ENCODE assay signal across 1 cellular context in the genomic region with DNA sequence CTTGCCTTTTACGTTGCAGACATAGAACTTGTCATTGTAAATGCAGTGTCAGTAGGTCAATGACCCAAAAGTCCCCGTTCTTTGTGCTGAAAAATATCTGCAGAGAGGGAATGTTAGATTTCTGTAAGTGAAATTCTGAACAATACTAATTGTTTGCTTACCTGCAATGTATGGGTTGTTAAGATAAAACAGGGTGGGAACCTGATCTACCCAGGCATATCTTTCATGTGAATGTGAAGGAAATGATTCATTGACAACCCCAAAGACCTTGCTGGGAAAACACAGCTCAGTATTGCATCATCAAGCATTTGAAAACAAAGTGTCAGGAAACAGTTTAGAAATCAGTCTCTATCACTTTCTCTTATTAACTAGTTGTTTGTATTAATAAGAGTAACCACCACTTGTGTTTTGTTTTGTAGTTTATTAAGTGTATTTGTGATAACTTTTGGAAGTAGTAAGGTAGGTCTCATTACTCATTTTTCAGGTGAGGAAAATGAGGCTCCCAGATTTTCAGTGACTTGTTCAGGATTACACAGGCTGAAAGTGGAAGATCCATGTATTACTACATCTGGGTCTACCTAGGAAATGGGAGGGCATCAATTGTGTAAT.
TF ChIP-seq lines count a peak whose summit lies in the region.

No MANE protein-coding gene starts in this region.

TF ChIP-seq in K562, 482 proteins besides CTCF, POLR2A, EP300 and RAD21 (continued from another document and continues in another):
- TF ChIP-seq PRDM10 (IDR thresholded peaks at IDR 0.05; ENCODE audit: partially characterized antibody) (no peak), FOXK2 (conservative IDR thresholded peaks at IDR 0.05 in 1 of 2, IDR thresholded peaks at IDR 0.05 in 1 of 2; ENCODE audit: low read depth in 2 of 2) (peak; percentile 64 to 75; a peak in 3 of 4 replicates), SMAD4 (CRISPR knock-in tag; conservative IDR thresholded peaks at IDR 0.05) (peak; percentile 69; the same call in 1 of the 2 replicates), NFIC (IDR thresholded peaks at IDR 0.05) (peak; percentile 64), CCNT2 (IDR thresholded peaks at IDR 0.05; ENCODE audit: borderline replicate concordance, extremely low read depth, insufficient read length, low read depth, low read length) (peak; percentile 85), ZNF766 (CRISPR knock-in tag; conservative IDR thresholded peaks at IDR 0.05) (0 out of 2 replicates have a peak, but pooled peaks have one; percentile 29), VEZF1 (CRISPR knock-in tag; IDR thresholded peaks at IDR 0.05) (peak; percentile 53; the same call in 1 of the 2 replicates), ZNF175 (CRISPR knock-in tag; IDR thresholded peaks at IDR 0.05; ENCODE audit: low read depth) (peak; percentile 40; the same call in 1 of the 2 replicates), TOE1 (IDR thresholded peaks at IDR 0.05; ENCODE audit: borderline replicate concordance) (0 out of 2 replicates have a peak, but pooled peaks have one; percentile 32), TOE1 (CRISPR knock-in tag; IDR thresholded peaks at IDR 0.05; ENCODE audit: borderline replicate concordance, low read depth) (no peak), ZNF518B (CRISPR knock-in tag; IDR thresholded peaks at IDR 0.05) (no peak), DLX4 (CRISPR knock-in tag; IDR thresholded peaks at IDR 0.05) (no peak), ZNF644 (tag; IDR thresholded peaks at IDR 0.05; ENCODE audit: low read depth) (no peak), CTBP1 (IDR thresholded peaks at IDR 0.05; ENCODE audit: borderline replicate concordance) (peak; percentile 81), RUNX1 (IDR thresholded peaks at IDR 0.05; ENCODE audit: low read depth) (no peak)
- TF ChIP-seq, protein P1, sequence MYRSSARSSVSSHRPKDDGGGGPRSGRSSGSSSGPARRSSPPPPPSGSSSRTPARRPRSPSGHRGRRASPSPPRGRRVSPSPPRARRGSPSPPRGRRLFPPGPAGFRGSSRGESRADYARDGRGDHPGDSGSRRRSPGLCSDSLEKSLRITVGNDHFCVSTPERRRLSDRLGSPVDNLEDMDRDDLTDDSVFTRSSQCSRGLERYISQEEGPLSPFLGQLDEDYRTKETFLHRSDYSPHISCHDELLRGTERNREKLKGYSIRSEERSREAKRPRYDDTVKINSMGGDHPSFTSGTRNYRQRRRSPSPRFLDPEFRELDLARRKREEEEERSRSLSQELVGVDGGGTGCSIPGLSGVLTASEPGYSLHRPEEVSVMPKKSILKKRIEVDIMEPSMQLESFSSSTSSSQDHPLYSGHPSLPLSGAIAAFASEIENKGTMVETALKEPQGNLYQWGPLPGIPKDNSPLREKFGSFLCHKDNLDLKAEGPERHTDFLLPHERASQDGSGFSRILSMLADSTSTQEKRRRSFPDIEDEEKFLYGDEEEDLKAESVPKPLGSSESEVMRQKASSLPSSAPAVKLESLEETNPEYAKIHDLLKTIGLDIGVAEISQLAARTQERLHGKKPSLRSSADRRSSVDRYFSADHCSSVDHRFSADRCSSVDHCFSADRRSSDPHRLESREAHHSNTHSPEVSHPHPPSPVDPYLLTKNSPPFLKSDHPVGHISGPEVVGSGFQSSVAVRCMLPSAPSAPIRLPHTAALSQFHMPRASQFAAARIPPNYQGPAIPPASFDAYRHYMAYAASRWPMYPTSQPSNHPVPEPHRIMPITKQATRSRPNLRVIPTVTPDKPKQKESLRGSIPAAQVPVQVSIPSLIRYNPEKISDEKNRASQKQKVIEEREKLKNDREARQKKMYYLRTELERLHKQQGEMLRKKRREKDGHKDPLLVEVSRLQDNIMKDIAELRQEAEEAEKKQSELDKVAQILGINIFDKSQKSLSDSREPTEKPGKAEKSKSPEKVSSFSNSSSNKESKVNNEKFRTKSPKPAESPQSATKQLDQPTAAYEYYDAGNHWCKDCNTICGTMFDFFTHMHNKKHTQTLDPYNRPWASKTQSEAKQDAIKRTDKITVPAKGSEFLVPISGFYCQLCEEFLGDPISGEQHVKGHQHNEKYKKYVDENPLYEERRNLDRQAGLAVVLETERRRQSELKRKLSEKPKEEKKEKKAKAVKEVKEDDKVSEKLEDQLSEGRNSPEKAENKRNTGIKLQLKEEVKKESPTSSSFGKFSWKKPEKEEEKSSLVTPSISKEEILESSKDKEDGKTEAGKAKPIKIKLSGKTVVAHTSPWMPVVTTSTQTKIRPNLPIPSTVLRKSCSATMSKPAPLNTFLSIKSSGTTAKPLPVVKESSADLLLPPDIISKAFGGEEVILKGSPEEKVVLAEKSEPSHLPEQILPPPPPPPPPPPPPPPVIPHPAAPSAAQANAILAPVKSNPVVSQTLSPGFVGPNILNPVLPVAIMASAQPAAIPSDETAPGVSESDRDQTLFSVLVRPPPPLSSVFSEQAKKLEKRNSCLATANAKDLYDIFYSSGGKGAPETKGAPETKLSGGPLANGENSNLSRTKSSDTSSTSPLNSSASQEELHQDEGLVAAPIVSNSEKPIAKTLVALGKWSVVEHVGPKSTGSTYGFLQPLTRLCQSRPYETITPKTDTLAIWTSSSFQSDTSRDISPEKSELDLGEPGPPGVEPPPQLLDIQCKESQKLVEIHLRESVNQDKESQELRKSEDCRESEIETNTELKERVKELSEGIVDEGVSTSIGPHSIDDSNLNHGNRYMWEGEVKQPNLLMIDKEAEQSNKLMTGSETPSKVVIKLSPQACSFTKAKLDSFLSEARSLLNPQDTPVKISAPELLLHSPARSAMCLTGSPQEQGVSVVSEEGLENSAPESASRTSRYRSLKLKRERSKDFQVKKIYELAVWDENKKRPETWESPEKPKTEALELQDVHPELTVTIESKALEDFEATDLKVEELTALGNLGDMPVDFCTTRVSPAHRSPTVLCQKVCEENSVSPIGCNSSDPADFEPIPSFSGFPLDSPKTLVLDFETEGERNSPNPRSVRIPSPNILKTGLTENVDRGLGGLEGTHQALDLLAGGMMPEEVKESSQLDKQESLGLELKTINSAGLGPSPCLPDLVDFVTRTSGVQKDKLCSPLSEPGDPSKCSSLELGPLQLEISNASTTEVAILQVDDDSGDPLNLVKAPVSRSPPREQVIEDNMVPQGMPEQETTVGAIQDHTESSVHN (IDR thresholded peaks at IDR 0.05; ENCODE audit: borderline replicate concordance in 1 of 2, low read depth in 1 of 2): peak in 1 of 2 experiments; percentile 74; a peak in 2 of 4 replicates
- TF ChIP-seq, protein P2, sequence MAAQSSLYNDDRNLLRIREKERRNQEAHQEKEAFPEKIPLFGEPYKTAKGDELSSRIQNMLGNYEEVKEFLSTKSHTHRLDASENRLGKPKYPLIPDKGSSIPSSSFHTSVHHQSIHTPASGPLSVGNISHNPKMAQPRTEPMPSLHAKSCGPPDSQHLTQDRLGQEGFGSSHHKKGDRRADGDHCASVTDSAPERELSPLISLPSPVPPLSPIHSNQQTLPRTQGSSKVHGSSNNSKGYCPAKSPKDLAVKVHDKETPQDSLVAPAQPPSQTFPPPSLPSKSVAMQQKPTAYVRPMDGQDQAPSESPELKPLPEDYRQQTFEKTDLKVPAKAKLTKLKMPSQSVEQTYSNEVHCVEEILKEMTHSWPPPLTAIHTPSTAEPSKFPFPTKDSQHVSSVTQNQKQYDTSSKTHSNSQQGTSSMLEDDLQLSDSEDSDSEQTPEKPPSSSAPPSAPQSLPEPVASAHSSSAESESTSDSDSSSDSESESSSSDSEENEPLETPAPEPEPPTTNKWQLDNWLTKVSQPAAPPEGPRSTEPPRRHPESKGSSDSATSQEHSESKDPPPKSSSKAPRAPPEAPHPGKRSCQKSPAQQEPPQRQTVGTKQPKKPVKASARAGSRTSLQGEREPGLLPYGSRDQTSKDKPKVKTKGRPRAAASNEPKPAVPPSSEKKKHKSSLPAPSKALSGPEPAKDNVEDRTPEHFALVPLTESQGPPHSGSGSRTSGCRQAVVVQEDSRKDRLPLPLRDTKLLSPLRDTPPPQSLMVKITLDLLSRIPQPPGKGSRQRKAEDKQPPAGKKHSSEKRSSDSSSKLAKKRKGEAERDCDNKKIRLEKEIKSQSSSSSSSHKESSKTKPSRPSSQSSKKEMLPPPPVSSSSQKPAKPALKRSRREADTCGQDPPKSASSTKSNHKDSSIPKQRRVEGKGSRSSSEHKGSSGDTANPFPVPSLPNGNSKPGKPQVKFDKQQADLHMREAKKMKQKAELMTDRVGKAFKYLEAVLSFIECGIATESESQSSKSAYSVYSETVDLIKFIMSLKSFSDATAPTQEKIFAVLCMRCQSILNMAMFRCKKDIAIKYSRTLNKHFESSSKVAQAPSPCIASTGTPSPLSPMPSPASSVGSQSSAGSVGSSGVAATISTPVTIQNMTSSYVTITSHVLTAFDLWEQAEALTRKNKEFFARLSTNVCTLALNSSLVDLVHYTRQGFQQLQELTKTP (IDR thresholded peaks at IDR 0.05; ENCODE audit: low read depth in 1 of 2, partially characterized antibody in 2 of 2): peak; percentile 68 to 83
- TF ChIP-seq, protein P3, sequence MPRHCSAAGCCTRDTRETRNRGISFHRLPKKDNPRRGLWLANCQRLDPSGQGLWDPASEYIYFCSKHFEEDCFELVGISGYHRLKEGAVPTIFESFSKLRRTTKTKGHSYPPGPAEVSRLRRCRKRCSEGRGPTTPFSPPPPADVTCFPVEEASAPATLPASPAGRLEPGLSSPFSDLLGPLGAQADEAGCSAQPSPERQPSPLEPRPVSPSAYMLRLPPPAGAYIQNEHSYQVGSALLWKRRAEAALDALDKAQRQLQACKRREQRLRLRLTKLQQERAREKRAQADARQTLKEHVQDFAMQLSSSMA (CRISPR knock-in tag; IDR thresholded peaks at IDR 0.05): no peak
- TF ChIP-seq, protein P4, sequence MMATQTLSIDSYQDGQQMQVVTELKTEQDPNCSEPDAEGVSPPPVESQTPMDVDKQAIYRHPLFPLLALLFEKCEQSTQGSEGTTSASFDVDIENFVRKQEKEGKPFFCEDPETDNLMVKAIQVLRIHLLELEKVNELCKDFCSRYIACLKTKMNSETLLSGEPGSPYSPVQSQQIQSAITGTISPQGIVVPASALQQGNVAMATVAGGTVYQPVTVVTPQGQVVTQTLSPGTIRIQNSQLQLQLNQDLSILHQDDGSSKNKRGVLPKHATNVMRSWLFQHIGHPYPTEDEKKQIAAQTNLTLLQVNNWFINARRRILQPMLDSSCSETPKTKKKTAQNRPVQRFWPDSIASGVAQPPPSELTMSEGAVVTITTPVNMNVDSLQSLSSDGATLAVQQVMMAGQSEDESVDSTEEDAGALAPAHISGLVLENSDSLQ (IDR thresholded peaks at IDR 0.05): peak; percentile 84
